Comparison of ENCODE assay signal across 1 cellular context in genomic region chr19:483332-484072, GRCh38.
TF ChIP-seq lines count a peak whose summit lies in the region.

No MANE protein-coding gene starts in this region.

TF ChIP-seq in HEK293, 187 proteins besides CTCF, POLR2A, EP300 and RAD21 (continued from another document):
- TF ChIP-seq GLIS1 (tag by site-specific recombination; IDR thresholded peaks at IDR 0.05) (peak; percentile 94), ZNF169 (tag by site-specific recombination; IDR thresholded peaks at IDR 0.05) (no peak), ZNF776 (tag by site-specific recombination; IDR thresholded peaks at IDR 0.05; ENCODE audit: borderline replicate concordance) (no peak), ZNF423 (tag by site-specific recombination; IDR thresholded peaks at IDR 0.05) (no peak), ZNF221 (tag by site-specific recombination; IDR thresholded peaks at IDR 0.05; ENCODE audit: borderline replicate concordance) (no peak), ZFP3 (tag by site-specific recombination; IDR thresholded peaks at IDR 0.05; ENCODE audit: low read depth) (no peak), ZNF837 (tag by site-specific recombination; IDR thresholded peaks at IDR 0.05) (no peak), ZNF626 (tag by site-specific recombination; IDR thresholded peaks at IDR 0.05) (no peak)
- TF ChIP-seq, protein P1, sequence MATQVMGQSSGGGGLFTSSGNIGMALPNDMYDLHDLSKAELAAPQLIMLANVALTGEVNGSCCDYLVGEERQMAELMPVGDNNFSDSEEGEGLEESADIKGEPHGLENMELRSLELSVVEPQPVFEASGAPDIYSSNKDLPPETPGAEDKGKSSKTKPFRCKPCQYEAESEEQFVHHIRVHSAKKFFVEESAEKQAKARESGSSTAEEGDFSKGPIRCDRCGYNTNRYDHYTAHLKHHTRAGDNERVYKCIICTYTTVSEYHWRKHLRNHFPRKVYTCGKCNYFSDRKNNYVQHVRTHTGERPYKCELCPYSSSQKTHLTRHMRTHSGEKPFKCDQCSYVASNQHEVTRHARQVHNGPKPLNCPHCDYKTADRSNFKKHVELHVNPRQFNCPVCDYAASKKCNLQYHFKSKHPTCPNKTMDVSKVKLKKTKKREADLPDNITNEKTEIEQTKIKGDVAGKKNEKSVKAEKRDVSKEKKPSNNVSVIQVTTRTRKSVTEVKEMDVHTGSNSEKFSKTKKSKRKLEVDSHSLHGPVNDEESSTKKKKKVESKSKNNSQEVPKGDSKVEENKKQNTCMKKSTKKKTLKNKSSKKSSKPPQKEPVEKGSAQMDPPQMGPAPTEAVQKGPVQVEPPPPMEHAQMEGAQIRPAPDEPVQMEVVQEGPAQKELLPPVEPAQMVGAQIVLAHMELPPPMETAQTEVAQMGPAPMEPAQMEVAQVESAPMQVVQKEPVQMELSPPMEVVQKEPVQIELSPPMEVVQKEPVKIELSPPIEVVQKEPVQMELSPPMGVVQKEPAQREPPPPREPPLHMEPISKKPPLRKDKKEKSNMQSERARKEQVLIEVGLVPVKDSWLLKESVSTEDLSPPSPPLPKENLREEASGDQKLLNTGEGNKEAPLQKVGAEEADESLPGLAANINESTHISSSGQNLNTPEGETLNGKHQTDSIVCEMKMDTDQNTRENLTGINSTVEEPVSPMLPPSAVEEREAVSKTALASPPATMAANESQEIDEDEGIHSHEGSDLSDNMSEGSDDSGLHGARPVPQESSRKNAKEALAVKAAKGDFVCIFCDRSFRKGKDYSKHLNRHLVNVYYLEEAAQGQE (tag by site-specific recombination; IDR thresholded peaks at IDR 0.05) = no peak
- TF ChIP-seq, protein P2, sequence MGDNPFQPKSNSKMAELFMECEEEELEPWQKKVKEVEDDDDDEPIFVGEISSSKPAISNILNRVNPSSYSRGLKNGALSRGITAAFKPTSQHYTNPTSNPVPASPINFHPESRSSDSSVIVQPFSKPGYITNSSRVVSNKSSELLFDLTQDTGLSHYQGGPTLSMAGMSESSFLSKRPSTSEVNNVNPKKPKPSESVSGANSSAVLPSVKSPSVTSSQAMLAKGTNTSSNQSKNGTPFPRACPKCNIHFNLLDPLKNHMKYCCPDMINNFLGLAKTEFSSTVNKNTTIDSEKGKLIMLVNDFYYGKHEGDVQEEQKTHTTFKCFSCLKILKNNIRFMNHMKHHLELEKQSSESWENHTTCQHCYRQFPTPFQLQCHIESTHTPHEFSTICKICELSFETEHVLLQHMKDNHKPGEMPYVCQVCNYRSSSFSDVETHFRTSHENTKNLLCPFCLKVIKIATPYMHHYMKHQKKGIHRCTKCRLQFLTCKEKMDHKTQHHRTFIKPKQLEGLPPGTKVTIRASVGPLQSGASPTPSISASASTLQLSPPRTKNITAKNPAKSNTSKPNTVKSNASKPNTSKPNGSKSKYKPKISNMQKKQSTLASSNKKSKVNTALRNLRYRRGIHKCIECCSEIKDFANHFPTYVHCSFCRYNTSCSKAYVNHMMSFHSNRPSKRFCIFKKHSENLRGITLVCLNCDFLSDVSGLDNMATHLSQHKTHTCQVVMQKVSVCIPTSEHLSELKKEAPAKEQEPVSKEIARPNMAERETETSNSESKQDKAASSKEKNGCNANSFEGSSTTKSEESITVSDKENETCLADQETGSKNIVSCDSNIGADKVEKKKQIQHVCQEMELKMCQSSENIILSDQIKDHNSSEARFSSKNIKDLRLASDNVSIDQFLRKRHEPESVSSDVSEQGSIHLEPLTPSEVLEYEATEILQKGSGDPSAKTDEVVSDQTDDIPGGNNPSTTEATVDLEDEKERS (tag by site-specific recombination; IDR thresholded peaks at IDR 0.05) = no peak
- TF ChIP-seq, protein P3, sequence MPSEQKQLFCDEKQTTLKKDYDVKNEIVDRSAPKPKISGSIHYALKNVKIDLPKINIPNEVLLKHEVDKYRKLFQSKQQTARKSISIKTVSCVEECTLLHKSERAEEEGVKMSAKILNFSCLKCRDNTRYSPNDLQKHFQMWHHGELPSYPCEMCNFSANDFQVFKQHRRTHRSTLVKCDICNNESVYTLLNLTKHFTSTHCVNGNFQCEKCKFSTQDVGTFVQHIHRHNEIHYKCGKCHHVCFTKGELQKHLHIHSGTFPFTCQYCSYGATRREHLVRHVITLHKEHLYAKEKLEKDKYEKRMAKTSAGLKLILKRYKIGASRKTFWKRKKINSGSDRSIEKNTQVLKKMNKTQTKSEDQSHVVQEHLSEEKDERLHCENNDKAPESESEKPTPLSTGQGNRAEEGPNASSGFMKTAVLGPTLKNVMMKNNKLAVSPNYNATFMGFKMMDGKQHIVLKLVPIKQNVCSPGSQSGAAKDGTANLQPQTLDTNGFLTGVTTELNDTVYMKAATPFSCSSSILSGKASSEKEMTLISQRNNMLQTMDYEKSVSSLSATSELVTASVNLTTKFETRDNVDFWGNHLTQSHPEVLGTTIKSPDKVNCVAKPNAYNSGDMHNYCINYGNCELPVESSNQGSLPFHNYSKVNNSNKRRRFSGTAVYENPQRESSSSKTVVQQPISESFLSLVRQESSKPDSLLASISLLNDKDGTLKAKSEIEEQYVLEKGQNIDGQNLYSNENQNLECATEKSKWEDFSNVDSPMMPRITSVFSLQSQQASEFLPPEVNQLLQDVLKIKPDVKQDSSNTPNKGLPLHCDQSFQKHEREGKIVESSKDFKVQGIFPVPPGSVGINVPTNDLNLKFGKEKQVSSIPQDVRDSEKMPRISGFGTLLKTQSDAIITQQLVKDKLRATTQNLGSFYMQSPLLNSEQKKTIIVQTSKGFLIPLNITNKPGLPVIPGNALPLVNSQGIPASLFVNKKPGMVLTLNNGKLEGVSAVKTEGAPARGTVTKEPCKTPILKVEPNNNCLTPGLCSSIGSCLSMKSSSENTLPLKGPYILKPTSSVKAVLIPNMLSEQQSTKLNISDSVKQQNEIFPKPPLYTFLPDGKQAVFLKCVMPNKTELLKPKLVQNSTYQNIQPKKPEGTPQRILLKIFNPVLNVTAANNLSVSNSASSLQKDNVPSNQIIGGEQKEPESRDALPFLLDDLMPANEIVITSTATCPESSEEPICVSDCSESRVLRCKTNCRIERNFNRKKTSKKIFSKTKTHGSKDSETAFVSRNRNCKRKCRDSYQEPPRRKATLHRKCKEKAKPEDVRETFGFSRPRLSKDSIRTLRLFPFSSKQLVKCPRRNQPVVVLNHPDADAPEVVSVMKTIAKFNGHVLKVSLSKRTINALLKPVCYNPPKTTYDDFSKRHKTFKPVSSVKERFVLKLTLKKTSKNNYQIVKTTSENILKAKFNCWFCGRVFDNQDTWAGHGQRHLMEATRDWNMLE (tag by site-specific recombination; conservative IDR thresholded peaks at IDR 0.05; ENCODE audit: low read depth) = no peak
- TF ChIP-seq, protein P4, sequence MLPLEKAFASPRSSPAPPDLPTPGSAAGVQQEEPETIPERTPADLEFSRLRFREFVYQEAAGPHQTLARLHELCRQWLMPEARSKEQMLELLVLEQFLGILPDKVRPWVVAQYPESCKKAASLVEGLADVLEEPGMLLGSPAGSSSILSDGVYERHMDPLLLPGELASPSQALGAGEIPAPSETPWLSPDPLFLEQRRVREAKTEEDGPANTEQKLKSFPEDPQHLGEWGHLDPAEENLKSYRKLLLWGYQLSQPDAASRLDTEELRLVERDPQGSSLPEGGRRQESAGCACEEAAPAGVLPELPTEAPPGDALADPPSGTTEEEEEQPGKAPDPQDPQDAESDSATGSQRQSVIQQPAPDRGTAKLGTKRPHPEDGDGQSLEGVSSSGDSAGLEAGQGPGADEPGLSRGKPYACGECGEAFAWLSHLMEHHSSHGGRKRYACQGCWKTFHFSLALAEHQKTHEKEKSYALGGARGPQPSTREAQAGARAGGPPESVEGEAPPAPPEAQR (tag by site-specific recombination; IDR thresholded peaks at IDR 0.05) = no peak
